Comparison of ENCODE assay signal across 24 cellular contexts in genomic region chr2:75415141-75415540, GRCh38.
"Had no signal": no experiment of that assay in that cellular context is flagged by ENCODE, and none has a peak within 500 bp of the region (broad histone marks: within the 10 kb centered on the region; RNA-seq: fewer than 3 reads in every experiment).

No MANE protein-coding gene starts in this region.

- ATAC-seq: activated T-cell treated with anti-CD3 and anti-CD28 coated beads, Interleukin-2, amount 50 U/mL, for 72 hours; left lobe of liver; lower lobe of right lung had no signal

- H3K36me3 ChIP-seq: lower lobe of right lung, neutrophil, ovary, prostate gland, spleen, stomach, suprapubic skin, tibial nerve had no signal

- H3K4me3 ChIP-seq: lower lobe of right lung, ovary, prostate gland, stomach, suprapubic skin, tibial nerve had no signal

- H3K27me3 Mint-ChIP-seq: activated naive CD4-positive, alpha-beta T cell treated with anti-CD3 and anti-CD28 coated beads, Interleukin-2, amount 10 ng/mL, durations not matched to agents 7 days and 5 days had no signal

- H3K4me3 Mint-ChIP-seq: activated naive CD4-positive, alpha-beta T cell treated with anti-CD3 and anti-CD28 coated beads, Interleukin-2, amount 10 ng/mL, durations not matched to agents 7 days and 5 days; nephron had no signal

- DNase-seq: activated CD4-positive, alpha-beta T cell treated with anti-CD3 and anti-CD28 coated beads for 4 hours; activated CD4-positive, alpha-beta T cell treated with anti-CD3 and anti-CD28 coated beads, Interleukin-2, amount 50 U/mL, for 48 hours; activated CD4-positive, CD25-positive, alpha-beta regulatory T cell; activated effector memory CD4-positive, alpha-beta T cell treated with Interleukin-2 at 50 U/mL for 16 hours; activated naive CD4-positive, alpha-beta T cell treated with anti-CD3 and anti-CD28 coated beads, Interleukin-2, amount 10 ng/mL, durations not matched to agents 7 days and 5 days; activated T-cell treated with anti-CD3 and anti-CD28 coated beads, Interleukin-2, amount 50 U/mL, for 72 hours; aorta; foreskin melanocyte; kidney; lower lobe of right lung; ovary; spleen; stimulated activated CD4-positive, alpha-beta T cell treated with anti-CD3 and anti-CD28 coated beads, Interleukin-4, amount 100 ng/mL, for 24 hours; stomach; T-helper 1 cell; T1000 had no signal

- H3K27ac Mint-ChIP-seq: activated naive CD4-positive, alpha-beta T cell treated with anti-CD3 and anti-CD28 coated beads, Interleukin-2, amount 10 ng/mL, durations not matched to agents 7 days and 5 days; activated T-cell treated with anti-CD3 and anti-CD28 coated beads, Interleukin-2, amount 50 U/mL, for 72 hours; brain had no signal

- H3K9me3 ChIP-seq: lower lobe of right lung, neutrophil, ovary, prostate gland had no signal

- H3K36me3 Mint-ChIP-seq: brain had no signal

- H3K27me3 ChIP-seq: neutrophil, ovary, spleen, suprapubic skin, tibial nerve had no signal

- H3K27ac ChIP-seq: lower lobe of right lung, neutrophil, ovary, prostate gland, spleen, stomach, suprapubic skin, tibial nerve had no signal

- FAIRE-seq: kidney, urothelium cell line had no signal

- H3K4me1 ChIP-seq: lower lobe of right lung, prostate gland, suprapubic skin, tibial nerve had no signal
